26 cellular contexts compared by ENCODE assay signal in the genomic region with DNA sequence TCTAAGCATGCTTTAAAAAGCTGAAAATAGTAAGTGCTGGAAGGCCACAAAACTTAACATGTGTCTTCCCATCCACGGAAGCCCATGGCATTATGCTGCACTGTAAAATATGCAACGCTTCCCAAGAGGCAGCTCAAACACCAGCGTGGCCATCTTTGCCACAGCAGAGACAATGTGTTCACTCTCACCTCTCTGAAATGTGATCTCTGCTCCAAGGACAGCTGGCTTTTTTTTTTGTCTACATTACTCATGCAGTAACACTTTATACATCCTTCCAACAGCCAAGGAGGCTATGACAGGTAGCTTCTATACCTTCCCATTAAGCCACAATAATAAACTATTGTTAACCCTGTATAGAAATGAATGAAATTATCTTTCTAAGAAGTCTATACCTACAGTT. TPM values are rescaled to one million over a fixed set of nuclear protein-coding genes. Genes with fewer than 3 reads are reported as not detected.
A peak's percentile ranks its signal among the peaks of the same experiment; 100 is the strongest.
DNase-seq lines count a peak whose midpoint lies in the region; ATAC-seq and TF ChIP-seq lines count a peak whose summit lies in the region.
"Had no signal": no experiment of that assay in that cellular context is flagged by ENCODE, and none has a peak within 500 bp of the region (broad histone marks: within the 10 kb centered on the region; RNA-seq: fewer than 3 reads in every experiment).

No MANE protein-coding gene starts in this region.

- H4K91ac ChIP-seq in trophoblast cell (ENCODE audit: low read depth, low read length) = no peak overlapping the region
- no peak overlapping the region for H4K91ac ChIP-seq in neuronal stem cell (ENCODE audit: low read depth, low read length, poor library complexity)

- H3K23ac ChIP-seq in trophoblast cell (ENCODE audit: low read length) (no peak overlapping the region), neuronal stem cell (ENCODE audit: low read depth, low read length, poor library complexity) (no peak overlapping the region)

- H4K20me1 ChIP-seq in PC-3 (ENCODE audit: low read length) = no peaks in the 10 kb centered on the region

- H2AFZ ChIP-seq in PC-3 (ENCODE audit: low read length) = no peak overlapping the region
- H2AFZ ChIP-seq in trophoblast cell (ENCODE audit: insufficient read depth, low read length, poor library complexity) = no peak overlapping the region
- H2AFZ ChIP-seq in neuronal stem cell (ENCODE audit: low read length) = no peak overlapping the region
- H2AFZ ChIP-seq: hepatocyte had no signal

- no peaks in the 10 kb centered on the region for H3K36me3 ChIP-seq in PC-3 (ENCODE audit: low read depth, low read length)
- H3K36me3 ChIP-seq in trophoblast cell (ENCODE audit: control insufficient read depth in 1 of 2, insufficient read depth in 2 of 2, low read length in 2 of 2) = peaks cover 2 to 5% of the 10 kb centered on the region in 2 experiments
- H3K36me3 ChIP-seq in neuronal stem cell (replicated peaks in 1 of 2; ENCODE audit: control insufficient read depth in 2 of 2, insufficient read depth in 2 of 2, low read length in 2 of 2) = peaks cover 2 to 22% of the 10 kb centered on the region in 2 donors
- H3K36me3 ChIP-seq: prostate gland, thoracic aorta had no signal

- H3K27me3 ChIP-seq in PC-3 (ENCODE audit: low read length) (no peaks in the 10 kb centered on the region), trophoblast cell (ENCODE audit: insufficient read depth, low read length) (no peaks in the 10 kb centered on the region), neuronal stem cell (ENCODE audit: control insufficient read depth in 3 of 3, insufficient read depth in 3 of 3, low read depth in 1 of 3, low read length in 3 of 3) (no peaks in the 10 kb centered on the region)
- H3K27me3 ChIP-seq: esophagus muscularis mucosa, hepatocyte had no signal

- CTCF ChIA-PET in PC-3 (lab: Charles Lee) = no interaction called here

- POLR2A ChIA-PET in PC-3 (lab: Charles Lee; ENCODE audit: unreplicated experiment) = interaction anchor here (0.6 kb wide), 1 partner anchor 420 kb away, joined by 5 read pairs; no protein-coding TSS in a partner anchor

- H3K79me1 ChIP-seq in trophoblast cell (ENCODE audit: low read length) = no peaks in the 10 kb centered on the region
- H3K79me1 ChIP-seq in neuronal stem cell (ENCODE audit: low read depth, low read length) = no peaks in the 10 kb centered on the region

- H3K14ac ChIP-seq in trophoblast cell (ENCODE audit: low read length) = no peak overlapping the region
- H3K14ac ChIP-seq in neuronal stem cell (ENCODE audit: low read length) = no peak overlapping the region

- no peak overlapping the region for H2BK15ac ChIP-seq in neuronal stem cell (ENCODE audit: low read length)

- WGBS in trophoblast cell (ENCODE audit: extremely low coverage, insufficient coverage, insufficient read length) = no CpG with 5 or more reads among the region's 3 CpGs
- WGBS in neuronal stem cell (ENCODE audit: extremely low coverage in 2 of 2, insufficient read length in 2 of 2, insufficient replicate concordance in 1 of 2), 2 donors = no CpG with 5 or more reads among the region's 3 CpGs

- no peaks in the 10 kb centered on the region for H3F3A ChIP-seq in PC-3 (ENCODE audit: low read length, unreplicated experiment)

- H3K4ac ChIP-seq in trophoblast cell (ENCODE audit: low read depth, low read length) (no peak overlapping the region), neuronal stem cell (ENCODE audit: low read length) (no peak overlapping the region)

- H3K4me3 ChIP-seq in PC-3 (ENCODE audit: low read length) = no peak overlapping the region
- no peak overlapping the region for H3K4me3 ChIP-seq in trophoblast cell (ENCODE audit: low read depth, low read length)
- H3K4me3 ChIP-seq in neuronal stem cell (ENCODE audit: low read length in 2 of 2) = no peak overlapping the region
- H3K4me3 ChIP-seq: esophagus muscularis mucosa, hepatocyte, prostate gland, thoracic aorta had no signal

- BruUV-seq in PC-3 (replicated peaks; lab: Mats Ljungman, UMichigan) = no TSS peak

- intact Hi-C loops in PC-3 (cut with micrococcal nuclease) = loop anchor here (10.0 kb wide), 1 partner anchor 200 kb away; no protein-coding TSS in a partner anchor

- no peaks in the 10 kb centered on the region for H3K9me2 ChIP-seq in PC-3 (replicated peaks; ENCODE audit: low read length)

- DNase-seq in DMS53 (lab: John Stamatoyannopoulos, UW) (peak; percentile 21), DMS53 treated with DMSO at 0.1 percent for 48 hours (lab: John Stamatoyannopoulos, UW; ENCODE audit: unreplicated experiment) (no peak), NCI-H2029 (lab: John Stamatoyannopoulos, UW) (peak; percentile 41), PC-3 (peak; percentile 7), trophoblast cell (no peak), neuronal stem cell (ENCODE audit: low spot score) (no peak)
- DNase-seq: 8988T; activated CD4-positive, alpha-beta memory T cell treated with anti-CD3 and anti-CD28 coated beads for 36 hours; activated CD8-positive, alpha-beta memory T cell treated with anti-CD3 and anti-CD28 coated beads, Interleukin-2, amount 50 U/mL, for 48 hours; aorta; caudate nucleus; CD4-positive, CD25-positive, alpha-beta regulatory T cell; cortex of kidney; effector memory CD8-positive, alpha-beta T cell; foreskin melanocyte; left colon; NCI-H2081 treated with DMSO at 0.1 percent for 48 hours; T-helper 1 cell had no signal

- no peak overlapping the region for H2AK5ac ChIP-seq in trophoblast cell (ENCODE audit: low read length)
- no peak overlapping the region for H2AK5ac ChIP-seq in neuronal stem cell (ENCODE audit: low read depth, low read length)

- H4K12ac ChIP-seq in trophoblast cell (ENCODE audit: low read depth, low read length) = no peak overlapping the region

- no peak for TF ChIP-seq CTCF in PC-3 (conservative IDR thresholded peaks at IDR 0.05; ENCODE audit: low read depth, low read length)

- no peak overlapping the region for H2BK12ac ChIP-seq in trophoblast cell (ENCODE audit: low read length)
- H2BK12ac ChIP-seq in neuronal stem cell (ENCODE audit: low read length) = no peak overlapping the region

- H4K8ac ChIP-seq in trophoblast cell (ENCODE audit: low read depth, low read length) (peak overlapping the region; percentile 47), neuronal stem cell (ENCODE audit: low read depth, low read length) (no peak overlapping the region)

- H3K18ac ChIP-seq in trophoblast cell (ENCODE audit: low read length) (no peak overlapping the region), neuronal stem cell (ENCODE audit: low read length) (no peak overlapping the region)

- H2BK120ac ChIP-seq in trophoblast cell (ENCODE audit: insufficient read depth, low read length, poor library complexity) = no peak overlapping the region
- H2BK120ac ChIP-seq in neuronal stem cell (ENCODE audit: low read depth, low read length) = no peak overlapping the region

- no peaks in the 10 kb centered on the region for H3K79me2 ChIP-seq in PC-3 (ENCODE audit: low read length)
- no peaks in the 10 kb centered on the region for H3K79me2 ChIP-seq in trophoblast cell (ENCODE audit: control insufficient read depth, insufficient read depth, low read length, poor library complexity)
- H3K79me2 ChIP-seq: hepatocyte had no signal

- no peak overlapping the region for H3K9ac ChIP-seq in PC-3 (ENCODE audit: low read length)
- H3K9ac ChIP-seq in trophoblast cell (ENCODE audit: low read length) = no peak overlapping the region
- no peak overlapping the region for H3K9ac ChIP-seq in neuronal stem cell (ENCODE audit: low read depth, low read length, poor library complexity)

- H3K4me2 ChIP-seq in PC-3 (ENCODE audit: low read length) (no peak overlapping the region), trophoblast cell (ENCODE audit: low read length) (no peak overlapping the region), neuronal stem cell (ENCODE audit: insufficient read depth, low read length, poor library complexity, severe bottlenecking) (no peak overlapping the region)
- H3K4me2 ChIP-seq: hepatocyte had no signal

- H3K4me1 ChIP-seq in PC-3 (ENCODE audit: insufficient read depth, low read length) (0 out of 2 replicates have a peak, but pooled peaks cover 7% of the 10 kb centered on the region), trophoblast cell (ENCODE audit: control insufficient read depth in 1 of 2, insufficient read depth in 2 of 2, low read length in 2 of 2) (no peaks in the 10 kb centered on the region), neuronal stem cell (ENCODE audit: control insufficient read depth in 2 of 2, insufficient read depth in 1 of 2, low read depth in 1 of 2, low read length in 2 of 2) (peaks cover 0 to 2% of the 10 kb centered on the region in 2 donors)
- H3K4me1 ChIP-seq: prostate gland had no signal

- no peaks in the 10 kb centered on the region for H3K9me3 ChIP-seq in PC-3 (ENCODE audit: low read length)
- H3K9me3 ChIP-seq in trophoblast cell (ENCODE audit: insufficient read depth, low read depth, low read length) = no peaks in the 10 kb centered on the region
- no peaks in the 10 kb centered on the region for H3K9me3 ChIP-seq in neuronal stem cell (replicated peaks in 1 of 2; ENCODE audit: control insufficient read depth in 2 of 2, insufficient read depth in 1 of 2, low read depth in 1 of 2, low read length in 2 of 2)
- H3K9me3 ChIP-seq: esophagus muscularis mucosa, prostate gland, thoracic aorta had no signal

- ATAC-seq in PC-3 = peak; percentile 38
- no peak for ATAC-seq in HG02885 (IDR thresholded peaks at IDR 0.05; ENCODE audit: poor library complexity, unreplicated experiment)
- no peak for ATAC-seq in GM21619 (IDR thresholded peaks at IDR 0.05; ENCODE audit: unreplicated experiment)
- ATAC-seq: activated CD4-positive, CD25-positive, alpha-beta regulatory T cell treated with anti-CD3 and anti-CD28 coated beads, Interleukin-2, amount 50 U/mL, for 24 hours; activated naive CD4-positive, alpha-beta T cell treated with anti-CD3 and anti-CD28 coated beads, Interleukin-2, amount 50 U/mL, for 72 hours; effector memory CD8-positive, alpha-beta T cell; left colon had no signal

- H3K27ac ChIP-seq in PC-3 (ENCODE audit: low read length) (no peak overlapping the region), trophoblast cell (ENCODE audit: low read depth, low read length) (no peak overlapping the region), neuronal stem cell (replicated peaks; ENCODE audit: low read length) (no peak overlapping the region)
- H3K27ac ChIP-seq: esophagus muscularis mucosa, hepatocyte, prostate gland, thoracic aorta had no signal

- H2BK5ac ChIP-seq in trophoblast cell (ENCODE audit: low read depth, low read length, poor library complexity) = no peak overlapping the region
- no peak overlapping the region for H2BK5ac ChIP-seq in neuronal stem cell (ENCODE audit: low read length)

RNA-seq across cellular contexts. Expression of a gene that starts 49.2 kb away (rescaled TPM):
- 5.8 and 9.1 TPM in 2 replicates for total RNA-seq in PC-3 (2014; rRNA removed)
- polyA plus RNA-seq in trophoblast cell (2013) = 8.7 and 9.6 TPM in 2 replicates
- 19.0 TPM for polyA plus RNA-seq in neuronal stem cell (2013, experiment 1 of 2)
- 17.6 TPM for polyA plus RNA-seq in neuronal stem cell (2013, experiment 2 of 2)

Comparison
In these comparisons a context has a peak if more than half of its experiments do, and no peak if none do; other contexts are left out.
1. DNase-seq: peak in DMS53 (single experiment), NCI-H2029 (single experiment) and PC-3 (single experiment); none in DMS53 treated with DMSO at 0.1 percent for 48 hours (single experiment), trophoblast cell (0 of 2) and neuronal stem cell (single experiment).